In the genomic region with DNA sequence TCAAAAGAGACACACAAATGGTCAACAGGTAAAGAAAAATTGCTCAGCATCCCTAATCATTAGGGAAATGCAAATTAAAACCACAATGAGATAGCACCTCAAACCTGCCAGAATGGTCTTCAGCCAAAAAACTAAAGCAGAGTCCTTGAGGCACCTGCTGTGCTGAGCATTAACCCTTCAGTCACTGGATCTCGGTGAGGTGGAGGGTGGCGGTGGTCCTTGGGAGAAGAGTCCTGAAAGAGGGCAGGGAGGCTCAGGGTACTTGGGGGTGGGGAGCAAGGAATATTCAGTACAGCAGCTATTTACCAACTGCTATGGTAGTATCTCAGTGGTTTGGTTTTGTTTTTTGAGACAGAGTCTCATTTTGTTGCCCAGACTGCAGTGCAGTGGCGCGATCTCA, we compare ENCODE assay signal across 30 cellular contexts.
"Had no signal": no experiment of that assay in that cellular context is flagged by ENCODE, and none has a peak within 500 bp of the region (broad histone marks: within the 10 kb centered on the region; RNA-seq: fewer than 3 reads in every experiment).

No MANE protein-coding gene starts in this region.

- H3K4me1 ChIP-seq: adrenal gland, breast epithelium had no signal

- H3K27ac ChIP-seq: adrenal gland, breast epithelium, KMS-11, PC-9, SJCRH30, SK-N-MC, WERI-Rb-1 had no signal

- H3K4me3 ChIP-seq: adrenal gland, body of pancreas, breast epithelium, PC-9, SJCRH30, SK-N-MC had no signal

- H3K4me1 Mint-ChIP-seq: activated CD4-positive, alpha-beta T cell treated with anti-CD3 and anti-CD28 coated beads, Interleukin-2, amount 10 ng/mL, durations not matched to agents 24 days and 14 days had no signal

- H3K9ac ChIP-seq: KMS-11 had no signal

- H3K27ac Mint-ChIP-seq: activated CD4-positive, alpha-beta T cell treated with anti-CD3 and anti-CD28 coated beads, Interleukin-2, amount 10 ng/mL, durations not matched to agents 24 days and 14 days; activated naive CD4-positive, alpha-beta T cell treated with anti-CD3 and anti-CD28 coated beads for 36 hours; activated T-helper 1 cell treated with anti-CD3 and anti-CD28 coated beads, Interleukin-12 subunit alpha, Interleukin-12 subunit beta, Interleukin-2, Interleukin-4 antibody, amounts not matched to agents 30 ng/mL and 10 ng/mL and 1 ng/mL, durations not matched to agents 14 hours and 24 hours and 36 hours had no signal

- H2AFZ ChIP-seq: PC-9 had no signal

- H3K4me2 ChIP-seq: KMS-11, PC-9 had no signal

- H3K36me3 Mint-ChIP-seq: activated naive CD4-positive, alpha-beta T cell treated with anti-CD3 and anti-CD28 coated beads, Interleukin-2, amount 50 U/mL, for 72 hours had no signal

- H3K9me3 Mint-ChIP-seq: activated CD4-positive, alpha-beta T cell treated with anti-CD3 and anti-CD28 coated beads, Interleukin-2, amount 10 ng/mL, durations not matched to agents 24 days and 14 days; activated naive CD4-positive, alpha-beta T cell treated with anti-CD3 and anti-CD28 coated beads for 36 hours; activated naive CD4-positive, alpha-beta T cell treated with anti-CD3 and anti-CD28 coated beads, Interleukin-2, amount 50 U/mL, for 72 hours; activated T-cell treated with anti-CD3 and anti-CD28 coated beads, Interleukin-2, amount 50 U/mL, for 4 hours; activated T-helper 1 cell treated with anti-CD3 and anti-CD28 coated beads, Interleukin-12 subunit alpha, Interleukin-12 subunit beta, Interleukin-2, Interleukin-4 antibody, amounts not matched to agents 30 ng/mL and 10 ng/mL and 1 ng/mL, durations not matched to agents 14 hours and 24 hours and 36 hours had no signal

- DNase-seq: activated CD4-positive, alpha-beta T cell treated with anti-CD3 and anti-CD28 coated beads, Interleukin-2, amount 10 ng/mL, durations not matched to agents 24 days and 14 days; activated CD4-positive, alpha-beta T cell treated with anti-CD3 and anti-CD28 coated beads, Interleukin-2, amount 50 U/mL, for 4 hours; activated CD8-positive, alpha-beta memory T cell treated with anti-CD3 and anti-CD28 coated beads, Interleukin-2, amount 50 U/mL, for 4 hours; activated gamma-delta T cell treated with Interleukin-2 at 50 U/mL for 16 hours; activated naive CD4-positive, alpha-beta T cell treated with anti-CD3 and anti-CD28 coated beads for 36 hours; activated T-cell treated with anti-CD3 and anti-CD28 coated beads for 4 hours; activated T-cell treated with anti-CD3 and anti-CD28 coated beads, Interleukin-2, amount 50 U/mL, for 4 hours; adrenal gland; NCI-H1105; NCI-H1417 treated with DMSO at 0.1 percent for 48 hours; NCI-H2081; NCI-H2227 treated with DMSO at 0.1 percent for 48 hours; NCI-H446; NCI-H510A treated with DMSO at 0.1 percent for 48 hours; NCI-H526 treated with DMSO at 0.1 percent for 48 hours; NCI-H774; NK-92 treated with Interleukin-12 subunit alpha and Interleukin-12 subunit beta, amount 100 ng/mL, for 24 hours; PC-9; Right ventricle myocardium superior; SJCRH30; T1000; WERI-Rb-1 had no signal

- H3K4me3 Mint-ChIP-seq: activated CD4-positive, alpha-beta T cell treated with anti-CD3 and anti-CD28 coated beads, Interleukin-2, amount 10 ng/mL, durations not matched to agents 24 days and 14 days; activated naive CD4-positive, alpha-beta T cell treated with anti-CD3 and anti-CD28 coated beads for 36 hours; activated T-cell treated with anti-CD3 and anti-CD28 coated beads, Interleukin-2, amount 50 U/mL, for 4 hours; activated T-helper 1 cell treated with anti-CD3 and anti-CD28 coated beads, Interleukin-12 subunit alpha, Interleukin-12 subunit beta, Interleukin-2, Interleukin-4 antibody, amounts not matched to agents 30 ng/mL and 10 ng/mL and 1 ng/mL, durations not matched to agents 14 hours and 24 hours and 36 hours had no signal

- H3K9me3 ChIP-seq: adrenal gland, body of pancreas, breast epithelium, SJCRH30 had no signal

- FAIRE-seq: astrocyte, RCC 7860 had no signal

- ATAC-seq: activated naive CD4-positive, alpha-beta T cell treated with anti-CD3 and anti-CD28 coated beads, Interleukin-2, amount 50 U/mL, for 72 hours; activated T-cell treated with anti-CD3 and anti-CD28 coated beads, Interleukin-2, amount 50 U/mL, for 4 hours had no signal

- H3K27me3 ChIP-seq: adrenal gland, body of pancreas, breast epithelium, SJCRH30 had no signal

- H3K36me3 ChIP-seq: adrenal gland, breast epithelium, SJCRH30, WERI-Rb-1 had no signal
